ENCODE assay signal across 1 cellular context in the genomic region with DNA sequence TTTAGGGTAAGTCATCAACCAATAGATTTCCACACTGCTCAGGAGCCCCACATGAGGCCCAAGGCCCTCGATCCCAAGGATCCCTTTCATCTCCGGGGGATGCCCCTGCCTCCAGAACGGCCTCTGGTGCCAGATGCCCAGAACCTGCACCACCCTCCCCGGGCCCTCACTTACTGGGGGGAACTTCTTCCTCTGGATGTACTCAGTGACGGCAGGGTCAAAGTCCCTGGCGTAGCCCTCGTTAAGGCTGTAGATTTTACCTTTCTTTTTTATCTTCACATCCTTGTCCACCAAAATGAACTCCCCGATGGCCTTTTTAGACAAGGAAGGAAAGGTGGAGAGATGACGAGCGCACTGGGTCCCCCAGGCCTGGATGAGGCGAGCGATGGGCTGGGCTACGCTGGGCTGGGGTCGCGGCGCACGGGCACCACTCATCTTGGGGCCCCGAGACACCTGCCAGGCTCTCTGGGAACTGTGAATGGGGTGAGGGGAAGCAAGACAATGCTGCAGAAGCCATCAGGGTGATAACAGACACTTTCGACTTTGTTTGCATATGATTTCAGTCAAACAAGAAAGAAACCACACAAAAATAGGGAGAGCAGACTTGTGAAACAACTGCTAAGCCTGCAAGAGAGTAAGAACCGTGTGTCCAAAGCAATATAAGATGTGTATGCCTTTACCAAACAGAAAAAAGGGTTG.
TF ChIP-seq lines count a peak whose summit lies in the region.

No MANE protein-coding gene starts in this region.

TF ChIP-seq in H1, 55 proteins besides CTCF, POLR2A, EP300 and RAD21:
- TF ChIP-seq RNF2 (IDR thresholded peaks at IDR 0.05; ENCODE audit: borderline replicate concordance, low read depth, low read length, missing control alignments, poor library complexity, severe bottlenecking) (no peak), RXRA (IDR thresholded peaks at IDR 0.05; ENCODE audit: insufficient read depth, low read depth, low read length) (no peak), PHF8 (conservative IDR thresholded peaks at IDR 0.05; ENCODE audit: low read depth, low read length) (no peak), SP2 (IDR thresholded peaks at IDR 0.05; ENCODE audit: low read length) (no peak), CBX8 (IDR thresholded peaks at IDR 0.05; ENCODE audit: borderline replicate concordance, low read depth, low read length) (no peak), BCL11A (IDR thresholded peaks at IDR 0.05; ENCODE audit: low read depth in 2 of 2, low read length in 2 of 2) (no peak)
TF ChIP-seq in H1: peak in this region for 0.
